21 cellular contexts compared by ENCODE assay signal in the genomic region with DNA sequence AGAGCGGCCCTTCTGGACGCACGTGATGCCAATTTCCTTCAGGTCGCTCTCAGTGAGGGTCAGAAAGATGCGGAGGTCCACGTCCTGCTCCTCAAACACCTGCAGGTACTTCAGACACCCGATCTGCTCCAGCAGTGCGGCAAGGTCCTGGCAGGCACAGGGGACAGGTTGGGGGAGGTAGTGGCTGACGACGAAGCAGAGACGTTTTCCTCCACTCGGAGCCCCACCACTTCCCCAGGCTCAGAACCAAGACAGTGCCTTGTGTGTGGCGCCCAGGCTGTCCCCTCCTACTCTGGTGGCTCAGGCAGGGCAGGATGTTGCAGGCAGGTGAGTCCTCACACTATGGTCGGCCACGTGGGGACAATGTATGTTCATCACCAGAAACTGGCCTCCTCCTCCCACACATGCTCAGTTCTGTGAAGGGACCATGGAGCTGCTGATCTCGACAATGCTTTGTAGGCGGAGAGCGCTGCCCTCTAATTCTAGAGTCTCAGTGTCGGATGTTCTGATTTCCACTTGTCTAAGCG. TPM values are rescaled to one million over a fixed set of nuclear protein-coding genes. Genes with fewer than 3 reads are reported as not detected.
"Had no signal": no experiment of that assay in that cellular context is flagged by ENCODE, and none has a peak within 500 bp of the region (broad histone marks: within the 10 kb centered on the region; RNA-seq: fewer than 3 reads in every experiment).

No MANE protein-coding gene starts in this region.

- H3K4me1 Mint-ChIP-seq: activated T-helper 17 cell treated with anti-CD3 and anti-CD28 coated beads, Interleukin-2, amount 50 U/mL, for 72 hours had no signal

- H3K36me3 Mint-ChIP-seq: natural killer cell had no signal

- H3K9me3 Mint-ChIP-seq: activated T-helper 17 cell treated with anti-CD3 and anti-CD28 coated beads, Interleukin-2, amount 50 U/mL, for 72 hours; brain; natural killer cell; stimulated activated naive B cell treated with anti-CD40 and anti-IgM and Interleukin-4, amounts not matched to agents 10 μg/mL and 1 μg/mL and 100 μg/mL, for 72 hours had no signal

- H3K4me3 Mint-ChIP-seq: activated T-helper 17 cell treated with anti-CD3 and anti-CD28 coated beads, Interleukin-2, amount 50 U/mL, for 72 hours; natural killer cell; stimulated activated naive B cell treated with anti-CD40 and anti-IgM and Interleukin-4, amounts not matched to agents 10 μg/mL and 1 μg/mL and 100 μg/mL, for 72 hours had no signal

- DNase-seq: activated CD4-positive, alpha-beta T cell treated with anti-CD3 and anti-CD28 coated beads, Interleukin-2, amount 50 U/mL, for 4 hours; activated CD4-positive, CD25-positive, alpha-beta regulatory T cell treated with anti-CD3 and anti-CD28 coated beads, Interleukin-2, amount 50 U/mL, for 72 hours; activated naive CD4-positive, alpha-beta T cell; activated T-cell treated with anti-CD3 and anti-CD28 coated beads for 4 hours; central memory CD4-positive, alpha-beta T cell; foreskin fibroblast; natural killer cell; nucleus accumbens; retina; spleen; stimulated activated CD4-positive, alpha-beta T cell treated with anti-CD3 and anti-CD28 coated beads, Interleukin-4, amount 100 ng/mL, for 4 hours; stimulated activated naive B cell treated with anti-CD40 and anti-IgM and Interleukin-4, amounts not matched to agents 10 μg/mL and 1 μg/mL and 100 μg/mL, for 72 hours; upper lobe of right lung had no signal

- FAIRE-seq: colon had no signal

- H3K27ac Mint-ChIP-seq: activated T-helper 17 cell treated with anti-CD3 and anti-CD28 coated beads, Interleukin-2, amount 50 U/mL, for 72 hours; natural killer cell; stimulated activated naive B cell treated with anti-CD40 and anti-IgM and Interleukin-4, amounts not matched to agents 10 μg/mL and 1 μg/mL and 100 μg/mL, for 72 hours had no signal

- H3K4me3 ChIP-seq: dorsolateral prefrontal cortex, lung, spleen, thoracic aorta, upper lobe of right lung had no signal

- H3K27ac ChIP-seq: epithelial cell of prostate, spleen, thoracic aorta, upper lobe of right lung, VCaP had no signal

- H3K27me3 Mint-ChIP-seq: activated T-helper 17 cell treated with anti-CD3 and anti-CD28 coated beads, Interleukin-2, amount 50 U/mL, for 72 hours; brain; stimulated activated naive B cell treated with anti-CD40 and anti-IgM and Interleukin-4, amounts not matched to agents 10 μg/mL and 1 μg/mL and 100 μg/mL, for 72 hours had no signal

- ATAC-seq: activated T-helper 17 cell treated with anti-CD3 and anti-CD28 coated beads, Interleukin-2, amount 50 U/mL, for 72 hours; natural killer cell; stimulated activated naive B cell treated with anti-CD40 and anti-IgM and Interleukin-4, amounts not matched to agents 10 μg/mL and 1 μg/mL and 100 μg/mL, for 72 hours; upper lobe of right lung had no signal

- H3K9me3 ChIP-seq: spleen, thoracic aorta, upper lobe of right lung had no signal

- H3K27me3 ChIP-seq: dorsolateral prefrontal cortex, spleen, upper lobe of right lung had no signal

RNA-seq across cellular contexts. Expression of a gene that starts 35.2 kb away (rescaled TPM):
- total RNA-seq: activated T-helper 17 cell treated with anti-CD3 and anti-CD28 coated beads, Interleukin-2, amount 50 U/mL, for 72 hours; thoracic aorta had no signal
